23 cellular contexts compared by ENCODE assay signal in the genomic region with DNA sequence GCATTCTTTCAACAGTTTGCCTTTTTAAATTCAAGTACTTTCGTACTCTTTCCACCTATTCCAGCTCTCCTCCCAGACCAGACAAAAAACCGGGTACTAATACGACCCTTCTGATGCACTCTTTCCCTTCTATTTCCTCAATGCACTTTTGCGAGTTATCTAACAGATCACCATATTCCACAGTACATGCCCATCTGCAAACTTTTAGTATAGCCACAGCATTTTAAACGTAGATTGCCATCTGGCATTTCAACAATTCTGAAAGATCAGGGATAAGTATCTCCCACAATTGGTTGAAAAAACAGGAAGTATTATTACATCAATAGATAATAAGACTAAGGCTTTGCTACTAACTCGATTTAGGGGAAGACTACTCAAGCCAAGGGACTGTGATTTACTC.
"Had no signal": no experiment of that assay in that cellular context is flagged by ENCODE, and none has a peak within 500 bp of the region (broad histone marks: within the 10 kb centered on the region; RNA-seq: fewer than 3 reads in every experiment).

No MANE protein-coding gene starts in this region.

- ATAC-seq: gastroesophageal sphincter; left cardiac atrium; stimulated activated naive B cell treated with anti-CD40 and anti-IgM and Interleukin-4, amounts not matched to agents 10 μg/mL and 1 μg/mL and 100 μg/mL, for 72 hours had no signal

- H3K4me3 ChIP-seq: coronary artery, gastroesophageal sphincter, transverse colon had no signal

- H3K27ac ChIP-seq: coronary artery, epithelial cell of prostate, gastroesophageal sphincter, transverse colon had no signal

- H3K9me3 Mint-ChIP-seq: activated naive CD8-positive, alpha-beta T cell treated with anti-CD3 and anti-CD28 coated beads for 36 hours; endodermal cell; nephron; stimulated activated naive B cell treated with anti-CD40 and anti-IgM and Interleukin-4, amounts not matched to agents 10 μg/mL and 1 μg/mL and 100 μg/mL, for 72 hours; T-helper 2 cell treated with Interferon-gamma antibody and Interleukin-4, amounts not matched to agents 5 μg/mL and 100 μg/mL, for 36 hours had no signal

- H3K9me3 ChIP-seq: gastroesophageal sphincter, transverse colon had no signal

- H3K4me3 Mint-ChIP-seq: activated naive CD8-positive, alpha-beta T cell treated with anti-CD3 and anti-CD28 coated beads for 36 hours; endodermal cell; nephron; stimulated activated naive B cell treated with anti-CD40 and anti-IgM and Interleukin-4, amounts not matched to agents 10 μg/mL and 1 μg/mL and 100 μg/mL, for 72 hours; T-helper 2 cell treated with Interferon-gamma antibody and Interleukin-4, amounts not matched to agents 5 μg/mL and 100 μg/mL, for 36 hours had no signal

- FAIRE-seq: bronchial epithelial cell, islet of Langerhans, urothelium cell line had no signal

- H3K4me1 Mint-ChIP-seq: endodermal cell, nephron had no signal

- H3K27me3 ChIP-seq: gastroesophageal sphincter, transverse colon had no signal

- DNase-seq: activated CD4-positive, alpha-beta T cell treated with anti-CD3 and anti-CD28 coated beads, Interleukin-2, amount 50 U/mL, for 4 hours; activated naive CD4-positive, alpha-beta T cell treated with Interleukin-2 at 50 U/mL for 16 hours; activated naive CD8-positive, alpha-beta T cell treated with anti-CD3 and anti-CD28 coated beads for 36 hours; activated T-cell treated with anti-CD3 and anti-CD28 coated beads, Interleukin-2, amount 50 U/mL, for 48 hours; amniotic stem cell; cerebellar nuclear complex; endodermal cell; head of caudate nucleus; left cardiac atrium; occipital lobe; retina; stimulated activated CD4-positive, alpha-beta T cell treated with anti-CD3 and anti-CD28 coated beads, Interleukin-2, amount 100 ng/mL, for 48 hours; stimulated activated CD8-positive, alpha-beta memory T cell treated with anti-CD3 and anti-CD28 coated beads, Interleukin-4, amount 100 ng/mL, for 48 hours; stimulated activated naive B cell treated with anti-CD40 and anti-IgM and Interleukin-4, amounts not matched to agents 10 μg/mL and 1 μg/mL and 100 μg/mL, for 72 hours; transverse colon had no signal

- H3K27ac Mint-ChIP-seq: activated naive CD8-positive, alpha-beta T cell treated with anti-CD3 and anti-CD28 coated beads for 36 hours; endodermal cell; nephron; T-helper 2 cell treated with Interferon-gamma antibody and Interleukin-4, amounts not matched to agents 5 μg/mL and 100 μg/mL, for 36 hours had no signal

- H3K4me1 ChIP-seq: gastroesophageal sphincter had no signal

- H3K27me3 Mint-ChIP-seq: activated naive CD8-positive, alpha-beta T cell treated with anti-CD3 and anti-CD28 coated beads for 36 hours; stimulated activated naive B cell treated with anti-CD40 and anti-IgM and Interleukin-4, amounts not matched to agents 10 μg/mL and 1 μg/mL and 100 μg/mL, for 72 hours had no signal
